Comparison of ENCODE assay signal across 2 cellular contexts in the genomic region with DNA sequence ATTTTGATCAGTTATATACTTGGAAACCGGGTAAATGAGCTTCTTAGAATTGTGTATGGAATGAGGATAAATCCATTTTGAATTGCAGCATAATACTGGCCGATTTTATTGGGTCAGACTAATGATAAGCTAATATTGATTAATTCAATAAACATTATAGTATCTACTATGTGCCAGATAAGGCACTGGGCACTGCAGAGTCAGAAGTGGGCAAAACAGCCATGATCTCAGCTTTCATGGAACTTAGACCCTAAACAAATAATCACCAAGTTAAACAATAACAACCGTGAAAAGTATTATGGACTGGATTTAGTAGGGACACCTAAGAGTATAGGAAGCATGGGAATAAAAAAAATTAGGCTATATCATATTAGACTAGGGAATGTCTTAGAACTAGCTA.
TF ChIP-seq lines count a peak whose summit lies in the region.

No MANE protein-coding gene starts in this region.

TF ChIP-seq in liver, 16 proteins besides CTCF, POLR2A, EP300 and RAD21 (continued from another document):
- TF ChIP-seq REST (IDR thresholded peaks at IDR 0.05): peak; percentile 64
- TF ChIP-seq, protein P1, sequence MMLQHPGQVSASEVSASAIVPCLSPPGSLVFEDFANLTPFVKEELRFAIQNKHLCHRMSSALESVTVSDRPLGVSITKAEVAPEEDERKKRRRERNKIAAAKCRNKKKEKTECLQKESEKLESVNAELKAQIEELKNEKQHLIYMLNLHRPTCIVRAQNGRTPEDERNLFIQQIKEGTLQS (IDR thresholded peaks at IDR 0.05): peak; percentile 47
- TF ChIP-seq EGR1 (IDR thresholded peaks at IDR 0.05; ENCODE audit: low read depth in 2 of 2): no peak
- no peak for TF ChIP-seq TAF1 (conservative IDR thresholded peaks at IDR 0.05)
- peak; percentile 23 for TF ChIP-seq FOXA2 (IDR thresholded peaks at IDR 0.05)
- peak; percentile 79 for TF ChIP-seq SP1 (IDR thresholded peaks at IDR 0.05)
- peak; percentile 58 to 71 for TF ChIP-seq JUND (IDR thresholded peaks at IDR 0.05)
- TF ChIP-seq NR2F2 (IDR thresholded peaks at IDR 0.05): no peak
- TF ChIP-seq RXRA (IDR thresholded peaks at IDR 0.05): peak; percentile 28 to 56
- TF ChIP-seq HNF4A (conservative IDR thresholded peaks at IDR 0.05): peak; percentile 71 to 75
- TF ChIP-seq, protein P2, sequence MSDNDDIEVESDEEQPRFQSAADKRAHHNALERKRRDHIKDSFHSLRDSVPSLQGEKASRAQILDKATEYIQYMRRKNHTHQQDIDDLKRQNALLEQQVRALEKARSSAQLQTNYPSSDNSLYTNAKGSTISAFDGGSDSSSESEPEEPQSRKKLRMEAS (IDR thresholded peaks at IDR 0.05): no peak
- TF ChIP-seq, protein P3, sequence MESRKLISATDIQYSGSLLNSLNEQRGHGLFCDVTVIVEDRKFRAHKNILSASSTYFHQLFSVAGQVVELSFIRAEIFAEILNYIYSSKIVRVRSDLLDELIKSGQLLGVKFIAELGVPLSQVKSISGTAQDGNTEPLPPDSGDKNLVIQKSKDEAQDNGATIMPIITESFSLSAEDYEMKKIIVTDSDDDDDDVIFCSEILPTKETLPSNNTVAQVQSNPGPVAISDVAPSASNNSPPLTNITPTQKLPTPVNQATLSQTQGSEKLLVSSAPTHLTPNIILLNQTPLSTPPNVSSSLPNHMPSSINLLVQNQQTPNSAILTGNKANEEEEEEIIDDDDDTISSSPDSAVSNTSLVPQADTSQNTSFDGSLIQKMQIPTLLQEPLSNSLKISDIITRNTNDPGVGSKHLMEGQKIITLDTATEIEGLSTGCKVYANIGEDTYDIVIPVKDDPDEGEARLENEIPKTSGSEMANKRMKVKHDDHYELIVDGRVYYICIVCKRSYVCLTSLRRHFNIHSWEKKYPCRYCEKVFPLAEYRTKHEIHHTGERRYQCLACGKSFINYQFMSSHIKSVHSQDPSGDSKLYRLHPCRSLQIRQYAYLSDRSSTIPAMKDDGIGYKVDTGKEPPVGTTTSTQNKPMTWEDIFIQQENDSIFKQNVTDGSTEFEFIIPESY (IDR thresholded peaks at IDR 0.05): peak; percentile 45
- peak; percentile 9 for TF ChIP-seq FOXA1 (IDR thresholded peaks at IDR 0.05)

TF ChIP-seq in HepG2, 621 proteins besides CTCF, POLR2A, EP300 and RAD21 (continued from another document):
- TF ChIP-seq NRL (CRISPR knock-in tag; IDR thresholded peaks at IDR 0.05; ENCODE audit: borderline replicate concordance): no peak
- TF ChIP-seq KMT2B (CRISPR knock-in tag; IDR thresholded peaks at IDR 0.05): no peak
- TF ChIP-seq, protein P4, sequence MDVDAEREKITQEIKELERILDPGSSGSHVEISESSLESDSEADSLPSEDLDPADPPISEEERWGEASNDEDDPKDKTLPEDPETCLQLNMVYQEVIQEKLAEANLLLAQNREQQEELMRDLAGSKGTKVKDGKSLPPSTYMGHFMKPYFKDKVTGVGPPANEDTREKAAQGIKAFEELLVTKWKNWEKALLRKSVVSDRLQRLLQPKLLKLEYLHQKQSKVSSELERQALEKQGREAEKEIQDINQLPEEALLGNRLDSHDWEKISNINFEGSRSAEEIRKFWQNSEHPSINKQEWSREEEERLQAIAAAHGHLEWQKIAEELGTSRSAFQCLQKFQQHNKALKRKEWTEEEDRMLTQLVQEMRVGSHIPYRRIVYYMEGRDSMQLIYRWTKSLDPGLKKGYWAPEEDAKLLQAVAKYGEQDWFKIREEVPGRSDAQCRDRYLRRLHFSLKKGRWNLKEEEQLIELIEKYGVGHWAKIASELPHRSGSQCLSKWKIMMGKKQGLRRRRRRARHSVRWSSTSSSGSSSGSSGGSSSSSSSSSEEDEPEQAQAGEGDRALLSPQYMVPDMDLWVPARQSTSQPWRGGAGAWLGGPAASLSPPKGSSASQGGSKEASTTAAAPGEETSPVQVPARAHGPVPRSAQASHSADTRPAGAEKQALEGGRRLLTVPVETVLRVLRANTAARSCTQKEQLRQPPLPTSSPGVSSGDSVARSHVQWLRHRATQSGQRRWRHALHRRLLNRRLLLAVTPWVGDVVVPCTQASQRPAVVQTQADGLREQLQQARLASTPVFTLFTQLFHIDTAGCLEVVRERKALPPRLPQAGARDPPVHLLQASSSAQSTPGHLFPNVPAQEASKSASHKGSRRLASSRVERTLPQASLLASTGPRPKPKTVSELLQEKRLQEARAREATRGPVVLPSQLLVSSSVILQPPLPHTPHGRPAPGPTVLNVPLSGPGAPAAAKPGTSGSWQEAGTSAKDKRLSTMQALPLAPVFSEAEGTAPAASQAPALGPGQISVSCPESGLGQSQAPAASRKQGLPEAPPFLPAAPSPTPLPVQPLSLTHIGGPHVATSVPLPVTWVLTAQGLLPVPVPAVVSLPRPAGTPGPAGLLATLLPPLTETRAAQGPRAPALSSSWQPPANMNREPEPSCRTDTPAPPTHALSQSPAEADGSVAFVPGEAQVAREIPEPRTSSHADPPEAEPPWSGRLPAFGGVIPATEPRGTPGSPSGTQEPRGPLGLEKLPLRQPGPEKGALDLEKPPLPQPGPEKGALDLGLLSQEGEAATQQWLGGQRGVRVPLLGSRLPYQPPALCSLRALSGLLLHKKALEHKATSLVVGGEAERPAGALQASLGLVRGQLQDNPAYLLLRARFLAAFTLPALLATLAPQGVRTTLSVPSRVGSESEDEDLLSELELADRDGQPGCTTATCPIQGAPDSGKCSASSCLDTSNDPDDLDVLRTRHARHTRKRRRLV (CRISPR knock-in tag; IDR thresholded peaks at IDR 0.05): no peak
- TF ChIP-seq NONO (IDR thresholded peaks at IDR 0.05): no peak
- TF ChIP-seq NONO (CRISPR knock-in tag; conservative IDR thresholded peaks at IDR 0.05): no peak
- TF ChIP-seq HMG20A (CRISPR knock-in tag; IDR thresholded peaks at IDR 0.05; ENCODE audit: borderline replicate concordance): no peak
- no peak for TF ChIP-seq ZNF850 (CRISPR knock-in tag; conservative IDR thresholded peaks at IDR 0.05)
- no peak for TF ChIP-seq SAP130 (CRISPR knock-in tag; IDR thresholded peaks at IDR 0.05; ENCODE audit: low read depth)
- no peak for TF ChIP-seq TRIM22 (IDR thresholded peaks at IDR 0.05)
- TF ChIP-seq ZNF12 (CRISPR knock-in tag; IDR thresholded peaks at IDR 0.05): no peak
- TF ChIP-seq HOXD1 (CRISPR knock-in tag; IDR thresholded peaks at IDR 0.05): no peak
- no peak for TF ChIP-seq SSRP1 (CRISPR knock-in tag; IDR thresholded peaks at IDR 0.05)
